ENCODE assay signal across 24 cellular contexts in genomic region chr19:19425170-19425875, GRCh38. TPM values are rescaled to one million over a fixed set of nuclear protein-coding genes. Genes with fewer than 3 reads are reported as not detected.
DNase-seq lines count a peak whose midpoint lies in the region; ATAC-seq, FAIRE-seq and TF ChIP-seq lines count a peak whose summit lies in the region.
"Had no signal": no experiment of that assay in that cellular context is flagged by ENCODE, and none has a peak within 500 bp of the region (broad histone marks: within the 10 kb centered on the region; RNA-seq: fewer than 3 reads in every experiment).

No MANE protein-coding gene starts in this region.

- peak; percentile 69 for FAIRE-seq in GM12891 (lab: Jason Lieb, UNC)

- 74 to 84% (median 80%) methylated on average over 5 of the region's 5 CpGs for WGBS in adrenal gland, 4 donors

- intact Hi-C loops in CD4-positive, alpha-beta T cell (cut with DNase I, micrococcal nuclease), result no loop called here
- intact Hi-C loops in naive thymus-derived CD4-positive, alpha-beta T cell (cut with micrococcal nuclease), result no loop called here
- intact Hi-C loops in activated CD4-positive, alpha-beta memory T cell treated with anti-CD3 and anti-CD28 coated beads for 36 hours (cut with micrococcal nuclease), result no loop called here
- intact Hi-C loops in adrenal gland (cut with DNase I), result no loop called here

- H3K27me3 ChIP-seq in CD4-positive, alpha-beta T cell (ENCODE audit: control insufficient read depth, insufficient read depth, low read length), result no peaks in the 10 kb centered on the region
- H3K27me3 ChIP-seq in naive thymus-derived CD4-positive, alpha-beta T cell (ENCODE audit: control insufficient read depth in 2 of 2, insufficient read depth in 2 of 2, low read length in 2 of 2), result no peaks in the 10 kb centered on the region
- H3K27me3 ChIP-seq in adrenal gland, result no peaks in the 10 kb centered on the region
- H3K27me3 ChIP-seq: body of pancreas, upper lobe of right lung had no signal

- TF ChIP-seq POLR2A in GM12891 (IDR thresholded peaks at IDR 0.05; ENCODE audit: low read depth, low read length), result no peak
- TF ChIP-seq POLR2A in adrenal gland (IDR thresholded peaks at IDR 0.05), result no peak

- CTCF ChIA-PET in CD4-positive, alpha-beta T cell (lab: Charles Lee), result interaction anchor here (0.9 kb wide), 1 partner anchor 9 kb away, joined by 3 read pairs; no protein-coding TSS in a partner anchor
- CTCF ChIA-PET in naive thymus-derived CD4-positive, alpha-beta T cell (lab: Charles Lee), result interaction anchor here (1.1 kb wide), 1 partner anchor 18 kb away, joined by 3 read pairs; no protein-coding TSS in a partner anchor
- CTCF ChIA-PET in activated CD4-positive, alpha-beta memory T cell treated with anti-CD3 and anti-CD28 coated beads for 36 hours (lab: Charles Lee), result no interaction called here

- TF ChIP-seq CTCF in CD4-positive, alpha-beta T cell (IDR thresholded peaks at IDR 0.05), result no peak
- no peak for TF ChIP-seq CTCF in adrenal gland (IDR thresholded peaks at IDR 0.05)

- peaks cover 0 to 4% (median 0%) of the 10 kb centered on the region in 3 experiments for H3K36me3 ChIP-seq in naive thymus-derived CD4-positive, alpha-beta T cell (ENCODE audit: control insufficient read depth in 2 of 3, insufficient read depth in 3 of 3, low read length in 3 of 3)
- H3K36me3 ChIP-seq in adrenal gland (replicated peaks in 1 of 2), result no peaks in the 10 kb centered on the region
- H3K36me3 ChIP-seq: upper lobe of right lung had no signal

- peak overlapping the region; percentile 20 for H3K27ac Mint-ChIP-seq in CD4-positive, alpha-beta T cell
- H3K27ac Mint-ChIP-seq in naive thymus-derived CD4-positive, alpha-beta T cell, result peak overlapping the region in 5 of 9 donors; percentile 14 to 84 (median 60)
- H3K27ac Mint-ChIP-seq in activated CD4-positive, alpha-beta memory T cell treated with anti-CD3 and anti-CD28 coated beads for 36 hours, result no peak overlapping the region
- H3K27ac Mint-ChIP-seq: nephron; T-helper 1 cell treated with Interleukin-12 subunit alpha and Interleukin-12 subunit beta and Interleukin-4 antibody, amounts not matched to agents 30 μg/mL and 1 μg/mL, for 36 hours had no signal

- DNase-seq in CD4-positive, alpha-beta T cell, result no peak
- DNase-seq in GM12891 (ENCODE audit: insufficient read length, low spot score) (no peak), cerebellum (ENCODE audit: low spot score) (peak; percentile 54), adrenal gland (no peak)
- DNase-seq in naive thymus-derived CD4-positive, alpha-beta T cell, result no peak
- DNase-seq in activated CD4-positive, alpha-beta memory T cell treated with anti-CD3 and anti-CD28 coated beads for 36 hours, result no peak
- DNase-seq in effector CD8-positive, alpha-beta T cell (lab: John Stamatoyannopoulos, UW), result no peak
- DNase-seq in stimulated activated CD8-positive, alpha-beta memory T cell treated with anti-CD3 and anti-CD28 coated beads, Interleukin-4, amount 100 ng/mL, for 48 hours, result no peak
- DNase-seq: activated CD4-positive, alpha-beta T cell treated with anti-CD3 and anti-CD28 coated beads for 48 hours; activated effector memory CD4-positive, alpha-beta T cell treated with Interleukin-2 at 50 U/mL for 16 hours; body of pancreas; effector memory CD4-positive, alpha-beta T cell; foreskin melanocyte; H7; MV-4-11; NCI-H1694; NCI-H69; right cardiac atrium; RPMI8226; upper lobe of right lung had no signal

- peaks cover 9% of the 10 kb centered on the region for H3K36me3 Mint-ChIP-seq in CD4-positive, alpha-beta T cell (ENCODE audit: low read depth)
- H3K36me3 Mint-ChIP-seq in naive thymus-derived CD4-positive, alpha-beta T cell, result peaks cover 0 to 13% (median 0%) of the 10 kb centered on the region in 5 donors
- H3K36me3 Mint-ChIP-seq in activated CD4-positive, alpha-beta memory T cell treated with anti-CD3 and anti-CD28 coated beads for 36 hours, result peaks cover 8% of the 10 kb centered on the region

- no peak for ATAC-seq in CD4-positive, alpha-beta T cell (ENCODE audit: poor library complexity)
- ATAC-seq in naive thymus-derived CD4-positive, alpha-beta T cell, result no peak
- ATAC-seq: body of pancreas, right cardiac atrium, upper lobe of right lung had no signal

- no peaks in the 10 kb centered on the region for H3K9me3 ChIP-seq in CD4-positive, alpha-beta T cell (ENCODE audit: control insufficient read depth, low read length)
- no peaks in the 10 kb centered on the region for H3K9me3 ChIP-seq in naive thymus-derived CD4-positive, alpha-beta T cell (ENCODE audit: control insufficient read depth in 2 of 3, low read length in 3 of 3)
- H3K9me3 ChIP-seq in adrenal gland (replicated peaks in 1 of 3), result no peaks in the 10 kb centered on the region
- H3K9me3 ChIP-seq: body of pancreas, upper lobe of right lung had no signal

- H3K27me3 Mint-ChIP-seq in CD4-positive, alpha-beta T cell, result no peaks in the 10 kb centered on the region
- no peaks in the 10 kb centered on the region for H3K27me3 Mint-ChIP-seq in naive thymus-derived CD4-positive, alpha-beta T cell
- H3K27me3 Mint-ChIP-seq in activated CD4-positive, alpha-beta memory T cell treated with anti-CD3 and anti-CD28 coated beads for 36 hours, result no peaks in the 10 kb centered on the region

- H3K4me3 Mint-ChIP-seq in CD4-positive, alpha-beta T cell, result no peak overlapping the region
- peak overlapping the region in 2 of 10 donors; percentile 17 to 26 for H3K4me3 Mint-ChIP-seq in naive thymus-derived CD4-positive, alpha-beta T cell
- no peak overlapping the region for H3K4me3 Mint-ChIP-seq in activated CD4-positive, alpha-beta memory T cell treated with anti-CD3 and anti-CD28 coated beads for 36 hours
- H3K4me3 Mint-ChIP-seq: nephron; T-helper 1 cell treated with Interleukin-12 subunit alpha and Interleukin-12 subunit beta and Interleukin-4 antibody, amounts not matched to agents 30 μg/mL and 1 μg/mL, for 36 hours had no signal

- H3K4me1 Mint-ChIP-seq in CD4-positive, alpha-beta T cell (ENCODE audit: low read depth), result peaks cover 86% of the 10 kb centered on the region
- peaks cover 30 to 99% (median 85%) of the 10 kb centered on the region in 7 donors for H3K4me1 Mint-ChIP-seq in naive thymus-derived CD4-positive, alpha-beta T cell
- H3K4me1 Mint-ChIP-seq in activated CD4-positive, alpha-beta memory T cell treated with anti-CD3 and anti-CD28 coated beads for 36 hours (ENCODE audit: low read depth), result peaks cover 81% of the 10 kb centered on the region

- H3K4me3 ChIP-seq in naive thymus-derived CD4-positive, alpha-beta T cell (ENCODE audit: low read length), result no peak overlapping the region
- H3K4me3 ChIP-seq in adrenal gland, result no peak overlapping the region
- H3K4me3 ChIP-seq: body of pancreas, SK-N-MC, upper lobe of right lung had no signal

- POLR2A ChIA-PET in CD4-positive, alpha-beta T cell (lab: Charles Lee), result interaction anchor here (0.8 to 2.7 kb wide), 4 partner anchors 9 to 61 kb away, joined by 3 to 10 read pairs (median 4); partner anchors contain the start of gene GATAD2A
- POLR2A ChIA-PET in naive thymus-derived CD4-positive, alpha-beta T cell (lab: Charles Lee), result interaction anchor here (1.0 kb wide), 1 partner anchor 46 kb away, joined by 3 read pairs; no protein-coding TSS in a partner anchor
- POLR2A ChIA-PET in activated CD4-positive, alpha-beta memory T cell treated with anti-CD3 and anti-CD28 coated beads for 36 hours (lab: Charles Lee), result no interaction called here

- H3K9me3 Mint-ChIP-seq in CD4-positive, alpha-beta T cell, result no peaks in the 10 kb centered on the region
- no peaks in the 10 kb centered on the region for H3K9me3 Mint-ChIP-seq in naive thymus-derived CD4-positive, alpha-beta T cell
- no peaks in the 10 kb centered on the region for H3K9me3 Mint-ChIP-seq in activated CD4-positive, alpha-beta memory T cell treated with anti-CD3 and anti-CD28 coated beads for 36 hours
- H3K9me3 Mint-ChIP-seq: nephron; T-helper 1 cell treated with Interleukin-12 subunit alpha and Interleukin-12 subunit beta and Interleukin-4 antibody, amounts not matched to agents 30 μg/mL and 1 μg/mL, for 36 hours had no signal

- H3K4me1 ChIP-seq in naive thymus-derived CD4-positive, alpha-beta T cell (ENCODE audit: control insufficient read depth in 2 of 2, insufficient read depth in 2 of 2, low read length in 2 of 2), result peaks cover 32 to 43% of the 10 kb centered on the region in 2 donors
- peaks cover 0 to 10% of the 10 kb centered on the region in 2 donors for H3K4me1 ChIP-seq in adrenal gland (replicated peaks in 1 of 2)

- no peak overlapping the region for H3K27ac ChIP-seq in CD4-positive, alpha-beta T cell (ENCODE audit: low read depth, low read length)
- no peak overlapping the region for H3K27ac ChIP-seq in naive thymus-derived CD4-positive, alpha-beta T cell (ENCODE audit: low read depth, low read length)
- H3K27ac ChIP-seq in adrenal gland, result no peak overlapping the region
- H3K27ac ChIP-seq: body of pancreas, parathyroid adenoma, SK-N-MC, upper lobe of right lung had no signal

TF ChIP-seq in GM12891, 5 proteins besides CTCF, POLR2A, EP300 and RAD21:
- TF ChIP-seq POU2F2 (IDR thresholded peaks at IDR 0.05; ENCODE audit: low read depth, low read length), result no peak
- TF ChIP-seq POLR2AphosphoS5 (IDR thresholded peaks at IDR 0.05; ENCODE audit: low read depth, low read length), result no peak
- TF ChIP-seq PAX5 (IDR thresholded peaks at IDR 0.05; ENCODE audit: insufficient read depth, low read length, severe bottlenecking), result no peak
- no peak for TF ChIP-seq TAF1 (IDR thresholded peaks at IDR 0.05; ENCODE audit: low read depth, low read length)
- TF ChIP-seq SPI1 (IDR thresholded peaks at IDR 0.05; ENCODE audit: low read depth, low read length), result no peak

RNA-seq across cellular contexts. Expression of gene GATAD2A, which starts 19.8 kb away (rescaled TPM):
- 100 to 1,000 TPM; 104 to 107 TPM for total RNA-seq in CD4-positive, alpha-beta T cell
- polyA plus RNA-seq in GM12891 (2012; ENCODE audit: low read depth, missing spikeins), result 24.8 TPM
- total RNA-seq in cerebellum (18.8 TPM), adrenal gland (100 to 1,000 TPM in 1 of 8 donors, 10 to 100 TPM in 7; 38.7 to 125 (median 65.5) TPM)
- total RNA-seq in naive thymus-derived CD4-positive, alpha-beta T cell, result 100 to 1,000 TPM in 4 of 5 experiments, 10 to 100 TPM in 1; 97.9 to 123 (median 116) TPM
- polyA plus RNA-seq in naive thymus-derived CD4-positive, alpha-beta T cell, result 10 to 100 TPM; 11.3 to 25.7 TPM
- 100 to 1,000 TPM; 114 TPM for total RNA-seq in activated CD4-positive, alpha-beta memory T cell treated with anti-CD3 and anti-CD28 coated beads for 36 hours
- 10 to 100 TPM; 17.0 to 35.1 (median 20.9) TPM for polyA plus RNA-seq in adrenal gland
